Comparison of ENCODE assay signal across 8 cellular contexts in the genomic region with DNA sequence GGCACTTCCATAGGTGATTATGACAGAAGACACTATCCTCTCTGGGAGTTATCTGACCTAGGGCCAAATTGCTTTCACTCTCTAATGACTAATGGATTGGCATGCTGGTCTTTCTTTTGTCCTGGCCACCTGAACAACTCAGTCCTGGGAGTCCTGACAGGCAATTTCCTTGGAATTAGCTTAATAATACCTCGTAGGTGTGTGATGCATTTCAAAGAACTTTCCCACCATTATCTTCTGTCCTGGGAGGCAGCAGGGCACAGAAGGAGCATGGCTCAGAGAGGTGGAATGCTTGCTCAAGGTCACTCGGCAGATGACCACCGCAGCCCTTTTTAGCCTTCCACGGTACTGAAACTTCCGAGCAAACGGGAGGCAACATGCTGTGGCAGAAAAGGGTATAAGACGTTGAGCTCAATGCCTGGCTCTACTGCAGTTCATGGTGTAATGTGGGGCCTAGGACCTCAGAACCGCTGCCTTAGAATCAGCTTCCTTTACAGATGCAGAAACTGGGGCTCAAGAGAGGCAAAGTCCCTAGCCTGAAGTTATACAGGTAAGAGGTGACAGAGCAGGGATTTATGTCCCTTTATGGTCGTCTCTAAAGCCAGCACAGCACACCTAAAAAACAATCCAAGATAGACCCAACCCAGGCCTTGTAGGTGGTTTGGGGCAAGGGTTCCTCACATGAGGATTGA. TPM values are rescaled to one million over a fixed set of nuclear protein-coding genes. Genes with fewer than 3 reads are reported as not detected.
DNase-seq lines count a peak whose midpoint lies in the region; ATAC-seq and TF ChIP-seq lines count a peak whose summit lies in the region.

No MANE protein-coding gene starts in this region.

- H3K4me3 Mint-ChIP-seq in endodermal cell (peak overlapping the region; percentile 94), neural crest cell (peak overlapping the region; percentile 92)

- H3K27me3 Mint-ChIP-seq in endodermal cell (ENCODE audit: insufficient read depth) (no peaks in the 10 kb centered on the region), neural crest cell (ENCODE audit: low read depth) (peaks cover 59% of the 10 kb centered on the region)

- H3K27me3 ChIP-seq in NT2/D1 (ENCODE audit: insufficient read depth, insufficient read length) (no peaks in the 10 kb centered on the region), endodermal cell (ENCODE audit: control insufficient read depth, insufficient read depth, low read length, poor library complexity, severe bottlenecking) (no peaks in the 10 kb centered on the region)

- H3K9ac ChIP-seq in NT2/D1 (ENCODE audit: insufficient read length, low read depth) (peak overlapping the region; percentile 63), endodermal cell (ENCODE audit: extremely low read depth, low read length, poor library complexity, severe bottlenecking) (peak overlapping the region; percentile 3)

- H3K4me1 Mint-ChIP-seq in endodermal cell (peaks cover 67% of the 10 kb centered on the region), neural crest cell (peaks cover 60% of the 10 kb centered on the region)

- peak overlapping the region; percentile 92 for H3K27ac Mint-ChIP-seq in endodermal cell
- H3K27ac Mint-ChIP-seq in neural crest cell (ENCODE audit: unreplicated experiment) = no peak overlapping the region

- ATAC-seq in HG03460 (IDR thresholded peaks at IDR 0.05; ENCODE audit: unreplicated experiment) = no peak

- peak; percentile 68 for DNase-seq in GM12865 (ENCODE audit: low read depth)
- DNase-seq in NT2/D1 (ENCODE audit: low read depth, low spot score) = peak; percentile 82
- peak; percentile 94 for DNase-seq in endodermal cell
- DNase-seq in neural crest cell (ENCODE audit: low read depth, low spot score) = no peak
- no peak for DNase-seq in middle frontal gyrus (ENCODE audit: extremely low spot score, low spot score)
- DNase-seq in D341Med (ENCODE audit: low spot score) = no peak
- no peak for DNase-seq in Ammon's horn (ENCODE audit: low spot score)

- peaks cover 20% of the 10 kb centered on the region for H3K36me3 ChIP-seq in NT2/D1 (ENCODE audit: insufficient read depth, insufficient read length, low read length)
- H3K36me3 ChIP-seq in endodermal cell (ENCODE audit: control insufficient read depth, insufficient read depth, low read length) = no peaks in the 10 kb centered on the region

- peaks cover 21% of the 10 kb centered on the region for H3K36me3 Mint-ChIP-seq in endodermal cell (ENCODE audit: low read depth)
- H3K36me3 Mint-ChIP-seq in neural crest cell (ENCODE audit: low read depth) = no peaks in the 10 kb centered on the region

- H3K9me3 ChIP-seq in NT2/D1 (ENCODE audit: insufficient read depth, low read length) (no peaks in the 10 kb centered on the region), endodermal cell (ENCODE audit: control insufficient read depth, low read length) (no peaks in the 10 kb centered on the region)

- H3K4me3 ChIP-seq in GM12865 (ENCODE audit: low read depth, low read length) (peak overlapping the region; percentile 62; the same call in 1 of the 2 replicates), NT2/D1 (ENCODE audit: insufficient read length, low read depth) (peak overlapping the region; percentile 97), endodermal cell (ENCODE audit: low read length) (peak overlapping the region; percentile 98)

- TF ChIP-seq CTCF in GM12865 (IDR thresholded peaks at IDR 0.05; ENCODE audit: insufficient read depth, low read depth, low read length, missing control alignments) (no peak), endodermal cell (conservative IDR thresholded peaks at IDR 0.05) (no peak), neural crest cell (conservative IDR thresholded peaks at IDR 0.05) (no peak)

- H3K4me1 ChIP-seq in NT2/D1 (ENCODE audit: insufficient read depth, insufficient read length) (peaks cover 8% of the 10 kb centered on the region), endodermal cell (ENCODE audit: control insufficient read depth, insufficient read depth, low read length) (peaks cover 24% of the 10 kb centered on the region)

- 5 to 8% methylated on average over 8 to 9 of the region's 9 CpGs for WGBS in endodermal cell (ENCODE audit: insufficient coverage in 1 of 2, insufficient read length in 1 of 2), 2 experiments

- H3K9me3 Mint-ChIP-seq in endodermal cell = no peaks in the 10 kb centered on the region
- no peaks in the 10 kb centered on the region for H3K9me3 Mint-ChIP-seq in neural crest cell

- H3K27ac ChIP-seq in endodermal cell (ENCODE audit: low read depth, low read length) = peak overlapping the region; percentile 45

RNA-seq across cellular contexts. Expression of a gene that starts 3.2 kb away (rescaled TPM):
- total RNA-seq in endodermal cell (100 to 1,000 TPM; 281 to 338 TPM), neural crest cell (36.2 and 40.9 TPM in 2 replicates)
- 319 TPM for polyA plus RNA-seq in endodermal cell (2013, experiment 1 of 2)
- polyA plus RNA-seq in endodermal cell (2013, experiment 2 of 2) = 289 TPM

RNA-seq across cellular contexts. Expression of a gene that starts 25.1 kb away (rescaled TPM):
- total RNA-seq in endodermal cell = 1 to 10 TPM; 7.3 to 9.8 TPM
- 7.4 TPM for polyA plus RNA-seq in endodermal cell (2013, experiment 1 of 2)
- polyA plus RNA-seq in endodermal cell (2013, experiment 2 of 2) = 7.7 TPM
- 23.5 and 23.7 TPM in 2 replicates for total RNA-seq in neural crest cell

Comparison
In these comparisons a context has a peak if more than half of its experiments do, and no peak if none do; other contexts are left out.
1. DNase-seq: peak in GM12865 (single experiment), NT2/D1 (single experiment) and endodermal cell (single experiment); none in neural crest cell (single experiment), middle frontal gyrus (single experiment), D341Med (single experiment) and Ammon's horn (single experiment).
2. Peak in every context shown above with its lines, with median percentiles within 50 percentile points of each other: H3K4me3 ChIP-seq.